Comparison of ENCODE assay signal across 18 cellular contexts in genomic region chr3:111986800-111987199, GRCh38. TPM values are rescaled to one million over a fixed set of nuclear protein-coding genes. Genes with fewer than 3 reads are reported as not detected.
A peak's percentile ranks its signal among the peaks of the same experiment; 100 is the strongest.
DNase-seq lines count a peak whose midpoint lies in the region; ATAC-seq, FAIRE-seq and TF ChIP-seq lines count a peak whose summit lies in the region.
"Had no signal": no experiment of that assay in that cellular context is flagged by ENCODE, and none has a peak within 500 bp of the region (broad histone marks: within the 10 kb centered on the region; RNA-seq: fewer than 3 reads in every experiment).

No MANE protein-coding gene starts in this region.

- H3K36me3 Mint-ChIP-seq in activated T-cell treated with anti-CD3 and anti-CD28 coated beads, Interleukin-2, amount 50 U/mL, for 72 hours (ENCODE audit: insufficient read depth in 2 of 2) = peaks cover 6 to 16% of the 10 kb centered on the region in 2 donors
- peaks cover 60% of the 10 kb centered on the region for H3K36me3 Mint-ChIP-seq in activated CD8-positive, alpha-beta T cell treated with anti-CD3 and anti-CD28 coated beads, Interleukin-2, amount 10 ng/mL, durations not matched to agents 7 days and 5 days (ENCODE audit: low read depth)
- peaks cover 14 to 25% (median 16%) of the 10 kb centered on the region in 3 donors for H3K36me3 Mint-ChIP-seq in immature natural killer cell

- no peak for TF ChIP-seq POLR2A in GM12892 (IDR thresholded peaks at IDR 0.05; ENCODE audit: low read depth, low read length)

- H3K27me3 Mint-ChIP-seq in activated T-cell treated with anti-CD3 and anti-CD28 coated beads, Interleukin-2, amount 50 U/mL, for 72 hours (ENCODE audit: low read depth) = no peaks in the 10 kb centered on the region
- no peaks in the 10 kb centered on the region for H3K27me3 Mint-ChIP-seq in activated CD8-positive, alpha-beta T cell treated with anti-CD3 and anti-CD28 coated beads, Interleukin-2, amount 10 ng/mL, durations not matched to agents 7 days and 5 days (ENCODE audit: low read depth)
- H3K27me3 Mint-ChIP-seq in immature natural killer cell (ENCODE audit: low read depth in 3 of 3) = no peaks in the 10 kb centered on the region

- no peak for DNase-seq in activated T-cell treated with anti-CD3 and anti-CD28 coated beads, Interleukin-2, amount 50 U/mL, for 72 hours
- DNase-seq in activated T-cell treated with anti-CD3 and anti-CD28 coated beads, Interleukin-2, amount 50 U/mL, for 1 hour = no peak
- DNase-seq in GM12892 (ENCODE audit: insufficient read length) (no peak), immature natural killer cell (no peak), GM13977 (ENCODE audit: low spot score) (no peak), GM10248 (ENCODE audit: extremely low spot score) (no peak), NK-92 (lab: John Stamatoyannopoulos, UW; ENCODE audit: unreplicated experiment) (no peak)
- no peak for DNase-seq in activated CD8-positive, alpha-beta T cell treated with anti-CD3 and anti-CD28 coated beads, Interleukin-2, amount 10 ng/mL, durations not matched to agents 7 days and 5 days
- DNase-seq: DMS79 treated with DMSO at 0.1 percent for 48 hours; Kasumi-1; MM.1S; NCI-H1105; NCI-H1694; NCI-H2081 treated with DMSO at 0.1 percent for 48 hours; NCI-H446 treated with DMSO at 0.1 percent for 48 hours; NK-92 treated with Interleukin-12 subunit alpha and Interleukin-12 subunit beta, amount 100 ng/mL, for 24 hours; Peyer's patch had no signal

- POLR2A ChIA-PET in activated CD8-positive, alpha-beta T cell treated with anti-CD3 and anti-CD28 coated beads, Interleukin-2, amount 10 ng/mL, durations not matched to agents 7 days and 5 days (lab: Charles Lee) = no interaction called here
- POLR2A ChIA-PET in GM10248 (lab: Yijun Ruan, JAX) = no interaction called here

- TF ChIP-seq CTCF in GM13977 (IDR thresholded peaks at IDR 0.05; ENCODE audit: extremely low read depth, insufficient read depth, missing control alignments) (no peak), GM10248 (IDR thresholded peaks at IDR 0.05; ENCODE audit: control extremely low read depth, extremely low read depth, low read depth, missing control alignments) (no peak)

- peaks cover 48% of the 10 kb centered on the region for H3K4me1 Mint-ChIP-seq in activated T-cell treated with anti-CD3 and anti-CD28 coated beads, Interleukin-2, amount 50 U/mL, for 72 hours (ENCODE audit: low read depth)
- H3K4me1 Mint-ChIP-seq in activated CD8-positive, alpha-beta T cell treated with anti-CD3 and anti-CD28 coated beads, Interleukin-2, amount 10 ng/mL, durations not matched to agents 7 days and 5 days (ENCODE audit: low read depth) = peaks cover 34% of the 10 kb centered on the region
- H3K4me1 Mint-ChIP-seq in immature natural killer cell = peaks cover 12 to 49% of the 10 kb centered on the region in 2 donors

- no peaks in the 10 kb centered on the region for H3K9me3 Mint-ChIP-seq in activated T-cell treated with anti-CD3 and anti-CD28 coated beads, Interleukin-2, amount 50 U/mL, for 72 hours
- no peaks in the 10 kb centered on the region for H3K9me3 Mint-ChIP-seq in activated CD8-positive, alpha-beta T cell treated with anti-CD3 and anti-CD28 coated beads, Interleukin-2, amount 10 ng/mL, durations not matched to agents 7 days and 5 days (ENCODE audit: insufficient read depth)
- H3K9me3 Mint-ChIP-seq in immature natural killer cell = no peaks in the 10 kb centered on the region

- no peak for ATAC-seq in activated T-cell treated with anti-CD3 and anti-CD28 coated beads, Interleukin-2, amount 50 U/mL, for 72 hours (replicated peaks in 1 of 2)
- ATAC-seq in activated CD8-positive, alpha-beta T cell treated with anti-CD3 and anti-CD28 coated beads, Interleukin-2, amount 10 ng/mL, durations not matched to agents 7 days and 5 days = no peak

- FAIRE-seq in GM12892 (lab: Jason Lieb, UNC) = peak; percentile 38
- FAIRE-seq: H54 had no signal

- H3K4me3 Mint-ChIP-seq in activated T-cell treated with anti-CD3 and anti-CD28 coated beads, Interleukin-2, amount 50 U/mL, for 72 hours = peak overlapping the region in 1 of 2 donors; percentile 40
- H3K4me3 Mint-ChIP-seq in activated CD8-positive, alpha-beta T cell treated with anti-CD3 and anti-CD28 coated beads, Interleukin-2, amount 10 ng/mL, durations not matched to agents 7 days and 5 days = no peak overlapping the region
- no peak overlapping the region for H3K4me3 Mint-ChIP-seq in immature natural killer cell

- H3K27ac Mint-ChIP-seq in activated T-cell treated with anti-CD3 and anti-CD28 coated beads, Interleukin-2, amount 50 U/mL, for 72 hours = peak overlapping the region; percentile 91
- peak overlapping the region; percentile 51 for H3K27ac Mint-ChIP-seq in activated CD8-positive, alpha-beta T cell treated with anti-CD3 and anti-CD28 coated beads, Interleukin-2, amount 10 ng/mL, durations not matched to agents 7 days and 5 days
- H3K27ac Mint-ChIP-seq in immature natural killer cell = peak overlapping the region in 4 of 6 donors; percentile 6 to 38 (median 22)

- in situ Hi-C loops in GM13977 (cut with MboI; ENCODE audit: low pct_unique_long_range_greater_than_20kb, low sequenced_read_pairs, unreplicated experiment) = no loop called here

- CTCF ChIA-PET in activated CD8-positive, alpha-beta T cell treated with anti-CD3 and anti-CD28 coated beads, Interleukin-2, amount 10 ng/mL, durations not matched to agents 7 days and 5 days (lab: Charles Lee) = interaction anchor here (0.9 to 20.7 kb wide), 7 partner anchors 10 to 270 kb away, joined by 3 to 351 read pairs (median 4); no protein-coding TSS in a partner anchor
- CTCF ChIA-PET in GM10248 (lab: Yijun Ruan, JAX) = interaction anchor here (0.9 to 20.7 kb wide), 6 partner anchors 14 to 270 kb away, joined by 3 to 383 read pairs (median 8); partner anchors contain the start of gene TAGLN3

RNA-seq across cellular contexts. Expression of gene ABHD10, which starts 8.0 kb away (rescaled TPM):
- 10 to 100 TPM; 57.6 to 65.3 TPM for total RNA-seq in activated T-cell treated with anti-CD3 and anti-CD28 coated beads, Interleukin-2, amount 50 U/mL, for 72 hours
- 27.9 TPM for polyA plus RNA-seq in GM12892 (2012; ENCODE audit: missing spikeins)
- total RNA-seq in activated CD8-positive, alpha-beta T cell treated with anti-CD3 and anti-CD28 coated beads, Interleukin-2, amount 10 ng/mL, durations not matched to agents 7 days and 5 days = 10 to 100 TPM; 36.3 to 43.7 TPM
- polyA plus RNA-seq in immature natural killer cell = 10 to 100 TPM; 22.2 to 27.7 (median 24.2) TPM

RNA-seq across cellular contexts. Expression of gene TAGLN3, which starts 11.9 kb away (rescaled TPM):
- under 1 TPM; 0.31 to 0.51 TPM for total RNA-seq in activated T-cell treated with anti-CD3 and anti-CD28 coated beads, Interleukin-2, amount 50 U/mL, for 72 hours
- polyA plus RNA-seq in GM12892 (2012; ENCODE audit: missing spikeins) = not detected
- total RNA-seq in activated CD8-positive, alpha-beta T cell treated with anti-CD3 and anti-CD28 coated beads, Interleukin-2, amount 10 ng/mL, durations not matched to agents 7 days and 5 days = not detected
- not detected for polyA plus RNA-seq in immature natural killer cell

RNA-seq across cellular contexts. Expression of gene TMPRSS7, which starts 47.7 kb away (rescaled TPM):
- total RNA-seq in activated T-cell treated with anti-CD3 and anti-CD28 coated beads, Interleukin-2, amount 50 U/mL, for 72 hours = under 1 TPM; 0.09 to 0.17 TPM
- polyA plus RNA-seq in GM12892 (2012; ENCODE audit: missing spikeins) = not detected
- total RNA-seq in activated CD8-positive, alpha-beta T cell treated with anti-CD3 and anti-CD28 coated beads, Interleukin-2, amount 10 ng/mL, durations not matched to agents 7 days and 5 days = not detected
- polyA plus RNA-seq in immature natural killer cell = not detected
- total RNA-seq: Peyer's patch had no signal

Comparison
In these comparisons a context has a peak if more than half of its experiments do, and no peak if none do; other contexts are left out.
1. H3K27ac Mint-ChIP-seq: peak in every context shown above with its lines; median percentile 91 in activated T-cell treated with anti-CD3 and anti-CD28 coated beads, Interleukin-2, amount 50 U/mL, for 72 hours; 51 in activated CD8-positive, alpha-beta T cell treated with anti-CD3 and anti-CD28 coated beads, Interleukin-2, amount 10 ng/mL, durations not matched to agents 7 days and 5 days; 22 in immature natural killer cell.